ENCODE assay signal across 22 cellular contexts in the genomic region with DNA sequence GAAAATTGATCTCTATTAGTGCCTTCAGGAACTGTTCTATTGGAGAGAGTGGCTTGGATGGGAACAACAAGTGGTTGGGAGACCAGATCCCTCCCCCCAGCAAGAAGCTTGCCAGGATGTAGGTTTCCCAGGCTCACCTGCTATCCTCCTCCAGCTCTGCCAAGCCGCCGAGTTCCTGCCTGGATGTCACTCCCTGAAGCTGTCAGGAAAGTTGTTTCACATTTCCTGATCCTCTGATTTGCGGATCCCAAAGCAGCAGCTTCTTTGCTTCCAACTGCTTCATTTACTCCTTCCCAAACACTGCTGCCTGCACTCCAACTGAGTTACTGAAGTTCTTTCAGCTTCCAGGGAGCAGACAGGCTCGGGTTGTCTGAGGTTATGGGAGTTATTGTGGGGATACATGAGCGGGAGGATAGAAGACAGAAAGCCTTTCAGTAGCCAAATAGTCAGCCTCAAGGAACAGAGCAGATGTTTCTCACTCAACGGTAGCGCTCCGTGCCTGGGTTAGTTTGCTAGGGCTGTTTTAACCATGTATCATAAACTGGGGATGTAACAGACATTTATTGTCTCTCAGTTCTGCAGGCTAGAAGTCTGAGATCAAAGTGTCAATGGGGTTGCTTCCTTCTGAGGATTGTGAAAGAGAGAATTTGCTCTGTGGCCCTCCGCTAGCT.
DNase-seq lines count a peak whose midpoint lies in the region; ATAC-seq and TF ChIP-seq lines count a peak whose summit lies in the region.
"Had no signal": no experiment of that assay in that cellular context is flagged by ENCODE, and none has a peak within 500 bp of the region (broad histone marks: within the 10 kb centered on the region; RNA-seq: fewer than 3 reads in every experiment).

No MANE protein-coding gene starts in this region.

- H3F3A ChIP-seq in neural progenitor cell (ENCODE audit: low read depth): no peaks in the 10 kb centered on the region

- H3K4me1 Mint-ChIP-seq in neural progenitor cell: peaks cover 27% of the 10 kb centered on the region

- ATAC-seq in HG03520 (IDR thresholded peaks at IDR 0.05; ENCODE audit: unreplicated experiment): no peak
- ATAC-seq: activated T-cell treated with anti-CD3 and anti-CD28 coated beads, Interleukin-2, amount 50 U/mL, for 72 hours; lower lobe of right lung; natural killer cell treated with Interleukin-12 subunit alpha and Interleukin-12 subunit beta and Interleukin-15 and Interleukin-18, amount 100 ng/mL, for 72 hours; Panc1; psoas muscle had no signal

- H3K4me1 ChIP-seq in fibroblast of lung (ENCODE audit: control insufficient read depth, extremely low read depth, insufficient read depth, low read length) (peaks cover 5% of the 10 kb centered on the region), neural progenitor cell (peaks cover 9% of the 10 kb centered on the region)
- H3K4me1 ChIP-seq: psoas muscle had no signal

- TF ChIP-seq CTCF in fibroblast of lung (conservative IDR thresholded peaks at IDR 0.05 in 1 of 2, IDR thresholded peaks at IDR 0.05 in 1 of 2; ENCODE audit: low read depth in 1 of 2, low read length in 2 of 2): no peak
- TF ChIP-seq CTCF in neural progenitor cell (IDR thresholded peaks at IDR 0.05): no peak
- no peak for TF ChIP-seq CTCF in WERI-Rb-1 (IDR thresholded peaks at IDR 0.05; ENCODE audit: low read depth, low read length)

- peaks cover 6% of the 10 kb centered on the region for H3K27me3 Mint-ChIP-seq in neural progenitor cell (ENCODE audit: insufficient read depth, low read depth)

- no peaks in the 10 kb centered on the region for H3K36me3 ChIP-seq in fibroblast of lung (ENCODE audit: control insufficient read depth, insufficient read depth, low read length)
- H3K36me3 ChIP-seq in neural progenitor cell: no peaks in the 10 kb centered on the region
- H3K36me3 ChIP-seq in WERI-Rb-1: no peaks in the 10 kb centered on the region
- H3K36me3 ChIP-seq: lower lobe of right lung had no signal

- no peaks in the 10 kb centered on the region for H3K79me2 ChIP-seq in fibroblast of lung (ENCODE audit: control insufficient read depth, insufficient read depth, low read length)
- H3K79me2 ChIP-seq in neural progenitor cell (ENCODE audit: low read depth): no peaks in the 10 kb centered on the region

- H3K4me3 ChIP-seq in fibroblast of lung (replicated peaks in 1 of 4; ENCODE audit: control extremely low read depth in 1 of 4, insufficient read depth in 1 of 4, low read depth in 3 of 4, low read length in 4 of 4) (peak overlapping the region in 1 of 4 experiments; percentile 7), neural progenitor cell (no peak overlapping the region), WERI-Rb-1 (ENCODE audit: low read depth, low read length) (no peak overlapping the region)
- H3K4me3 ChIP-seq: lower lobe of right lung, psoas muscle had no signal

- H4K20me1 ChIP-seq in fibroblast of lung (ENCODE audit: control insufficient read depth, extremely low read depth, insufficient read depth, low read length) (no peaks in the 10 kb centered on the region), neural progenitor cell (ENCODE audit: low read depth) (no peaks in the 10 kb centered on the region)

- H3K27ac Mint-ChIP-seq in neural progenitor cell: no peak overlapping the region
- H3K27ac Mint-ChIP-seq: activated naive CD8-positive, alpha-beta T cell; activated T-cell treated with anti-CD3 and anti-CD28 coated beads, Interleukin-2, amount 50 U/mL, for 72 hours; natural killer cell treated with Interleukin-12 subunit alpha and Interleukin-12 subunit beta and Interleukin-15 and Interleukin-18, amount 100 ng/mL, for 72 hours had no signal

- in situ Hi-C loops in SK-MEL-5 (cut with HindIII; ENCODE audit: low pct_unique_long_range_greater_than_20kb, low sequenced_read_pairs): no loop called here

- H3K27ac ChIP-seq in fibroblast of lung (ENCODE audit: insufficient read depth, low read length) (no peak overlapping the region), neural progenitor cell (no peak overlapping the region), WERI-Rb-1 (no peak overlapping the region)
- H3K27ac ChIP-seq: lower lobe of right lung, psoas muscle had no signal

- H3K4me3 Mint-ChIP-seq in neural progenitor cell: no peak overlapping the region
- H3K4me3 Mint-ChIP-seq: activated naive CD8-positive, alpha-beta T cell; activated T-cell treated with anti-CD3 and anti-CD28 coated beads, Interleukin-2, amount 50 U/mL, for 72 hours; natural killer cell treated with Interleukin-12 subunit alpha and Interleukin-12 subunit beta and Interleukin-15 and Interleukin-18, amount 100 ng/mL, for 72 hours had no signal

- H3K9me3 Mint-ChIP-seq in neural progenitor cell: peaks cover 9% of the 10 kb centered on the region
- H3K9me3 Mint-ChIP-seq: activated T-cell treated with anti-CD3 and anti-CD28 coated beads, Interleukin-2, amount 50 U/mL, for 72 hours; natural killer cell treated with Interleukin-12 subunit alpha and Interleukin-12 subunit beta and Interleukin-15 and Interleukin-18, amount 100 ng/mL, for 72 hours had no signal

- H3K27me3 ChIP-seq in fibroblast of lung (ENCODE audit: control insufficient read depth, insufficient read depth, low read length): no peaks in the 10 kb centered on the region
- no peaks in the 10 kb centered on the region for H3K27me3 ChIP-seq in neural progenitor cell
- no peaks in the 10 kb centered on the region for H3K27me3 ChIP-seq in WERI-Rb-1 (ENCODE audit: insufficient read depth, low read depth, severe bottlenecking)

- H3K36me3 Mint-ChIP-seq in neural progenitor cell: no peaks in the 10 kb centered on the region
- H3K36me3 Mint-ChIP-seq: activated naive CD8-positive, alpha-beta T cell; natural killer cell treated with Interleukin-12 subunit alpha and Interleukin-12 subunit beta and Interleukin-15 and Interleukin-18, amount 100 ng/mL, for 72 hours had no signal

- DNase-seq in Ammon's horn (ENCODE audit: low spot score): peak; percentile 35
- peak; percentile 12 for DNase-seq in SK-MEL-5 (ENCODE audit: low read depth, low spot score)
- DNase-seq in fibroblast of lung (ENCODE audit: low read depth in 2 of 2): no peak
- DNase-seq in neural progenitor cell (ENCODE audit: low spot score): no peak
- DNase-seq in HT-29 (ENCODE audit: low spot score): no peak
- no peak for DNase-seq in WERI-Rb-1
- DNase-seq in iPS-NIHi11 (ENCODE audit: low spot score): no peak
- DNase-seq: activated CD4-positive, CD25-positive, alpha-beta regulatory T cell treated with anti-CD3 and anti-CD28 coated beads, Interleukin-2, amount 50 U/mL, for 72 hours; activated T-cell treated with anti-CD3 and anti-CD28 coated beads, Interleukin-2, amount 50 U/mL, for 72 hours; dermis blood vessel endothelial cell; erythroblast; lower lobe of right lung; MM.1S; NCI-H82; psoas muscle; SK-N-SH; stimulated activated CD4-positive, alpha-beta T cell treated with anti-CD3 and anti-CD28 coated beads, Interleukin-12 subunit alpha, Interleukin-12 subunit beta, amount 100 ng/mL, for 4 hours; stimulated activated CD8-positive, alpha-beta memory T cell treated with anti-CD3 and anti-CD28 coated beads, Interleukin-4, amount 100 ng/mL, for 48 hours had no signal

- H3K9me3 ChIP-seq in fibroblast of lung (ENCODE audit: control insufficient read depth, insufficient read depth, low read depth, low read length) (no peaks in the 10 kb centered on the region), neural progenitor cell (ENCODE audit: low read depth) (no peaks in the 10 kb centered on the region), WERI-Rb-1 (ENCODE audit: severe bottlenecking) (no peaks in the 10 kb centered on the region)
- H3K9me3 ChIP-seq: lower lobe of right lung, psoas muscle, SK-N-SH had no signal

- H3K4me2 ChIP-seq in fibroblast of lung (ENCODE audit: extremely low read depth, insufficient read depth, low read length) (peak overlapping the region; percentile 54), neural progenitor cell (no peak overlapping the region)
- H3K4me2 ChIP-seq: SK-N-SH had no signal

- H2AFZ ChIP-seq in fibroblast of lung (ENCODE audit: low read length) (no peak overlapping the region), neural progenitor cell (replicated peaks) (peak overlapping the region; percentile 56)

- H3K9ac ChIP-seq in fibroblast of lung (ENCODE audit: insufficient read depth, low read length) (no peak overlapping the region), neural progenitor cell (no peak overlapping the region)
- H3K9ac ChIP-seq: SK-N-SH had no signal

Comparison
In these comparisons a context has a peak if more than half of its experiments do, and no peak if none do; other contexts are left out.
1. DNase-seq: peak in Ammon's horn (single experiment) and SK-MEL-5 (single experiment); none in fibroblast of lung (0 of 2), neural progenitor cell (single experiment), HT-29 (single experiment), WERI-Rb-1 (single experiment) and iPS-NIHi11 (single experiment).